In the genomic region with DNA sequence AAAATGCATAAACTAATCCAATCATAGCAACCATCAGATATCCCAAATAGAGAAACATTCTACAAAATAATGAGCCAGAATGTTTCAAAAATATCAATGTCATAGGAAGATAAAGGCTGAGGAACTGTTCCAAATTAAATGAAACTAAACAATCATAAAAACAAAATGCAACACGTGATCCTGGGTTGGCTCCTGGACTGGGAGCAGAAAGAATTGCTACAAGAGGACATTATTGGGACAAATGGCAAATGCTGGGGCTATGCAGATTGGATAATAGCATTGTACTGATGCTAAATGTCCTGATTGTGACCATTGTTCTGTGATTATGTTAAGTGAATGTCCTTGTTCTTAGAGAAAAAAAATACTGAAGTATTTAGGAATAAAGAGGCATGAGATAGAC, we compare ENCODE assay signal across 22 cellular contexts.
"Had no signal": no experiment of that assay in that cellular context is flagged by ENCODE, and none has a peak within 500 bp of the region (broad histone marks: within the 10 kb centered on the region; RNA-seq: fewer than 3 reads in every experiment).

No MANE protein-coding gene starts in this region.

- H3K4me3 Mint-ChIP-seq: dendritic cell treated with granulocyte-macrophage colony-stimulating factor and Interleukin-4, amounts not matched to agents 40 ng/mL and 50 ng/mL, for 4 days; endodermal cell; natural killer cell; stimulated activated effector memory CD8-positive, alpha-beta T cell treated with anti-CD3 and anti-CD28 coated beads, Interleukin-12 subunit alpha, Interleukin-12 subunit beta, amount 100 ng/mL, for 72 hours had no signal

- H3K36me3 Mint-ChIP-seq: natural killer cell; stimulated activated effector memory CD8-positive, alpha-beta T cell treated with anti-CD3 and anti-CD28 coated beads, Interleukin-12 subunit alpha, Interleukin-12 subunit beta, amount 100 ng/mL, for 72 hours had no signal

- H3K79me2 ChIP-seq: hepatocyte had no signal

- H3K4me1 ChIP-seq: foreskin keratinocyte, prostate gland, right lobe of liver had no signal

- FAIRE-seq: colon, endothelial cell of umbilical vein, islet of Langerhans, pancreas had no signal

- H3K27me3 ChIP-seq: foreskin keratinocyte, hepatocyte, pancreas, right lobe of liver had no signal

- ATAC-seq: foreskin keratinocyte; left lobe of liver; natural killer cell; right lobe of liver; stimulated activated effector memory CD8-positive, alpha-beta T cell treated with anti-CD3 and anti-CD28 coated beads, Interleukin-12 subunit alpha, Interleukin-12 subunit beta, amount 100 ng/mL, for 72 hours; stimulated activated naive CD8-positive, alpha-beta T cell treated with anti-CD3 and anti-CD28 coated beads, Interleukin-15, Interleukin-2, amounts not matched to agents 100 U/mL and 50 U/mL, for 24 hours had no signal

- DNase-seq: endodermal cell; erythroblast; foreskin keratinocyte; kidney glomerular epithelial cell; mammary epithelial cell; natural killer cell; occipital lobe; pancreas; retina; right lobe of liver; stimulated activated CD4-positive, alpha-beta T cell treated with anti-CD3 and anti-CD28 coated beads, Interleukin-4, amount 100 ng/mL, for 1 hour; stimulated activated CD8-positive, alpha-beta memory T cell treated with anti-CD3 and anti-CD28 coated beads, Interleukin-4, amount 100 ng/mL, for 48 hours; stimulated activated naive CD8-positive, alpha-beta T cell treated with anti-CD3 and anti-CD28 coated beads, Interleukin-15, Interleukin-2, amounts not matched to agents 100 U/mL and 50 U/mL, for 24 hours; trophoblast cell had no signal

- H3K9me3 Mint-ChIP-seq: dendritic cell treated with granulocyte-macrophage colony-stimulating factor and Interleukin-4, amounts not matched to agents 40 ng/mL and 50 ng/mL, for 4 days; endodermal cell; natural killer cell had no signal

- H2AFZ ChIP-seq: hepatocyte had no signal

- H3K36me3 ChIP-seq: pancreas, prostate gland, right lobe of liver had no signal

- H3K4me1 Mint-ChIP-seq: endodermal cell, natural killer cell had no signal

- H3K4me2 ChIP-seq: hepatocyte had no signal

- H3K9me3 ChIP-seq: pancreas, prostate gland, right lobe of liver had no signal

- H3K27ac ChIP-seq: foreskin keratinocyte, hepatocyte, pancreas, prostate gland, right lobe of liver had no signal

- H3K4me3 ChIP-seq: hepatocyte, pancreas, prostate gland, right lobe of liver had no signal

- H3K27ac Mint-ChIP-seq: dendritic cell treated with granulocyte-macrophage colony-stimulating factor and Interleukin-4, amounts not matched to agents 40 ng/mL and 50 ng/mL, for 4 days; endodermal cell; natural killer cell; stimulated activated effector memory CD8-positive, alpha-beta T cell treated with anti-CD3 and anti-CD28 coated beads, Interleukin-12 subunit alpha, Interleukin-12 subunit beta, amount 100 ng/mL, for 72 hours had no signal
